ENCODE assay signal across 8 cellular contexts in the genomic region with DNA sequence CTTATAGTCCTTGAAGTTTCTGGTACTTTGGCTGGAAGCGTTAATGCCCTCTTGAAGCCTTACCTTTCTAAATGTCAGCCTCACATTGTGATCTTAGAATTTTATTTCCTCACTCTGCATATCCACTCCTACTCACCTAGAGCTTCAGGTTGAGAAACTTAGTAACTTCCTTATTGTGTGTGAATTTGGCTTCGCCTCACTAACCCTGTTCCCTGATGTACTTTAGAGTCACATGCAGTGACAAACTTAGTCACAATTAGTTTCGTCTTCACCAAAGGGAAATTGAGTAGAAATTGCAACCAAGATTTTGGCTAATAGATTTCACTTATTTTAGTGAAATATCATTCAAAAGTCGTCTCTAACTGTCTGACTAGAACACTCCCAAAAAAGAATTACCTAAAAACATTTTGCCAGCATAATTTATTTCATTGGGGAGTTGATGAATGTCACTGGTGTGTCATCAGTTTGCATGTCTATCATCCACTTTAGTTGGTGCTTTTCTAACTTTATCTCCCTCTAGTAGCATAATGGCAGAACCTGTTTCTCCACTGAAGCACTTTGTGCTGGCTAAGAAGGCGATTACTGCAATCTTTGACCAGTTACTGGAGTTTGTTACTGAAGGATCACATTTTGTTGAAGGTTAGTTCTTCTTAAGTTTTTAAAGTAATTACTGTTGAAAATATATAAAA. TPM values are rescaled to one million over a fixed set of nuclear protein-coding genes. Genes with fewer than 3 reads are reported as not detected.
DNase-seq lines count a peak whose midpoint lies in the region; ATAC-seq, FAIRE-seq and TF ChIP-seq lines count a peak whose summit lies in the region.

No MANE protein-coding gene starts in this region.

- in situ Hi-C loops in HepG2 (cut with HindIII; ENCODE audit: extremely low pct_ligation_motif_present, low pct_unique_long_range_greater_than_20kb) = no loop called here

- no peaks in the 10 kb centered on the region for H3K9me3 Mint-ChIP-seq in activated naive CD8-positive, alpha-beta T cell treated with anti-CD3 and anti-CD28 coated beads, Interleukin-2, amount 50 U/mL, for 24 hours

- 23% methylated on average over 5 of the region's 5 CpGs for WGBS in HepG2 (ENCODE audit: low lambda C conversion rate)
- 33 to 34% methylated on average over 5 of the region's 5 CpGs for WGBS in upper lobe of left lung, 2 donors

- peak overlapping the region; percentile 75 to 97 (median 92) for H3K4me3 ChIP-seq in HepG2 (replicated peaks in 1 of 3; ENCODE audit: insufficient read depth in 1 of 3, low read depth in 2 of 3, low read length in 3 of 3)
- H3K4me3 ChIP-seq in upper lobe of left lung = peak overlapping the region; percentile 73 to 92 (median 75)

- H3K9ac ChIP-seq in HepG2 (ENCODE audit: insufficient read depth, low read depth, low read length) = peak overlapping the region; percentile 80

- H3K9me3 ChIP-seq in HepG2 (ENCODE audit: low read length) (no peaks in the 10 kb centered on the region), upper lobe of left lung (no peaks in the 10 kb centered on the region)

- TF ChIP-seq POLR2A in HepG2 (IDR thresholded peaks at IDR 0.05; ENCODE audit: insufficient read depth in 1 of 2, low read depth in 2 of 2, low read length in 2 of 2) (no peak), upper lobe of left lung (IDR thresholded peaks at IDR 0.05) (no peak)

- H3K36me3 Mint-ChIP-seq in activated naive CD8-positive, alpha-beta T cell treated with anti-CD3 and anti-CD28 coated beads, Interleukin-2, amount 50 U/mL, for 24 hours (ENCODE audit: low read depth) = peaks cover 23% of the 10 kb centered on the region

- POLR2A ChIA-PET in HepG2 (lab: Yijun Ruan, JAX) = interaction anchor here (1.5 kb wide), 1 partner anchor 18 kb away, joined by 3 read pairs; no protein-coding TSS in a partner anchor

- H3K4me2 ChIP-seq in HepG2 (ENCODE audit: low read depth, low read length) = peak overlapping the region; percentile 97

- TF ChIP-seq EP300 in HepG2 (IDR thresholded peaks at IDR 0.05; ENCODE audit: low read depth in 2 of 2, low read length in 2 of 2) (no peak), HepG2 (CRISPR knock-in tag; IDR thresholded peaks at IDR 0.05; ENCODE audit: borderline replicate concordance) (no peak), upper lobe of left lung (IDR thresholded peaks at IDR 0.05) (no peak)

- H3K27ac ChIP-seq in HepG2 (ENCODE audit: extremely low read length, insufficient read depth, low read length) (peak overlapping the region; percentile 83), upper lobe of left lung (peak overlapping the region; percentile 80 to 94 (median 88))

- H4K20me1 ChIP-seq in HepG2 (ENCODE audit: insufficient read depth, low read length) = no peaks in the 10 kb centered on the region

- peaks cover 29% of the 10 kb centered on the region for H3K4me1 Mint-ChIP-seq in activated naive CD8-positive, alpha-beta T cell treated with anti-CD3 and anti-CD28 coated beads, Interleukin-2, amount 50 U/mL, for 24 hours

- intact Hi-C loops in HepG2 (cut with micrococcal nuclease; ENCODE audit: unreplicated experiment) = no loop called here

- TF ChIP-seq CTCF in HepG2 (CRISPR knock-in tag; IDR thresholded peaks at IDR 0.05) (no peak), upper lobe of left lung (IDR thresholded peaks at IDR 0.05) (no peak)

- H3K36me3 ChIP-seq in HepG2 (replicated peaks in 1 of 2; ENCODE audit: control insufficient read depth in 1 of 2, insufficient read depth in 2 of 2, low read length in 2 of 2) (peaks cover 1 to 11% of the 10 kb centered on the region in 2 experiments; a peak in 3 of 5 replicates), upper lobe of left lung (peaks cover 9 to 32% (median 18%) of the 10 kb centered on the region in 4 donors)

- peaks cover 15% of the 10 kb centered on the region for H3K79me2 ChIP-seq in HepG2 (ENCODE audit: insufficient read depth, low read length)

- TF ChIP-seq RAD21 in HepG2 (CRISPR knock-in tag; IDR thresholded peaks at IDR 0.05) = no peak

- no peak overlapping the region for H2AFZ ChIP-seq in HepG2 (ENCODE audit: low read length)

- TSS peak; percentile 79 for BruUV-seq in HepG2 (replicated peaks; lab: Mats Ljungman, UMichigan)

- peak; percentile 67 for ATAC-seq in GM21390 (IDR thresholded peaks at IDR 0.05; ENCODE audit: unreplicated experiment)
- peak; percentile 37 for ATAC-seq in activated naive CD8-positive, alpha-beta T cell treated with anti-CD3 and anti-CD28 coated beads, Interleukin-2, amount 50 U/mL, for 24 hours
- peak; percentile 16; the same call in 1 of the 3 replicates for ATAC-seq in HepG2
- ATAC-seq in upper lobe of left lung (ENCODE audit: low FRiP score in 2 of 2) = peak; percentile 18 to 76

- CTCF ChIA-PET in HepG2 (lab: Yijun Ruan, JAX; ENCODE audit: low intra/inter-chr PET ratio, low total read pairs) = no interaction called here

- FAIRE-seq in HepG2 (lab: Jason Lieb, UNC) = peak; percentile 50

- no peaks in the 10 kb centered on the region for H3K27me3 Mint-ChIP-seq in activated naive CD8-positive, alpha-beta T cell treated with anti-CD3 and anti-CD28 coated beads, Interleukin-2, amount 50 U/mL, for 24 hours

- H3K4me3 Mint-ChIP-seq in activated naive CD8-positive, alpha-beta T cell treated with anti-CD3 and anti-CD28 coated beads, Interleukin-2, amount 50 U/mL, for 24 hours = peak overlapping the region; percentile 99

- peak overlapping the region; percentile 97 for H3K27ac Mint-ChIP-seq in activated naive CD8-positive, alpha-beta T cell treated with anti-CD3 and anti-CD28 coated beads, Interleukin-2, amount 50 U/mL, for 24 hours

- no peaks in the 10 kb centered on the region; a peak in 1 of 5 replicates for H3K27me3 ChIP-seq in HepG2 (ENCODE audit: control insufficient read depth in 1 of 2, insufficient read depth in 2 of 2, low read length in 2 of 2)
- H3K27me3 ChIP-seq in upper lobe of left lung = no peaks in the 10 kb centered on the region

- H3K4me1 ChIP-seq in HepG2 (ENCODE audit: insufficient read depth, low read length) (peaks cover 14% of the 10 kb centered on the region; the same call in 1 of the 2 replicates), upper lobe of left lung (peaks cover 8 to 14% (median 13%) of the 10 kb centered on the region in 4 donors)

- DNase-seq in GF-D8 (lab: John Stamatoyannopoulos, UW) (peak; percentile 44), HT-29 (ENCODE audit: low spot score) (peak; percentile 45), HepG2 (ENCODE audit: low spot score) (peak; percentile 7), upper lobe of left lung (peak in 1 of 2 donors; percentile 40), DMS 273 (lab: John Stamatoyannopoulos, UW; ENCODE audit: unreplicated experiment) (no peak), anterior cingulate cortex (lab: John Stamatoyannopoulos, UW) (no peak)
- DNase-seq in activated naive CD8-positive, alpha-beta T cell treated with anti-CD3 and anti-CD28 coated beads, Interleukin-2, amount 50 U/mL, for 24 hours = no peak

RNA-seq across cellular contexts. Expression of a gene that starts 1.0 kb away (rescaled TPM):
- 19.5 and 21.9 TPM in 2 replicates for total RNA-seq in HT-29 (2014; rRNA removed; shearing (Covaris generic))
- total RNA-seq in HepG2 (2016; rRNA removed; fragmentation: Illumina TruSeq; extraction: Trizol) (37.5 and 58.4 TPM in 2 replicates), upper lobe of left lung (10 to 100 TPM; 36.0 to 62.6 (median 47.8) TPM)
- total RNA-seq in HepG2 (2016; cell fraction: cytosol; rRNA removed; fragmentation: Illumina TruSeq; extraction: Trizol; ENCODE audit: low read depth) = 4.3 and 5.0 TPM in 2 replicates
- total RNA-seq in HepG2 (2016; cell fraction: insoluble cytoplasmic fraction; rRNA removed; fragmentation: Illumina TruSeq; extraction: Trizol) = 41.5 and 57.9 TPM in 2 replicates
- total RNA-seq in HepG2 (2016; cell fraction: membrane; rRNA removed; fragmentation: Illumina TruSeq; extraction: Trizol) = 9.8 and 11.9 TPM in 2 replicates
- total RNA-seq in HepG2 (2016; cell fraction: nucleus; rRNA removed; fragmentation: Illumina TruSeq; extraction: Trizol) = 48.5 and 51.2 TPM in 2 replicates
- polyA plus RNA-seq in HepG2 (2011; rRNA removed) = 19.0 and 25.2 TPM in 2 replicates
- polyA plus RNA-seq in HepG2 (2011; cell fraction: cytosol; rRNA removed) = 5.9 and 9.5 TPM in 2 replicates
- polyA plus RNA-seq in HepG2 (2011; cell fraction: nucleus; rRNA removed) = 20.7 and 30.8 TPM in 2 replicates
- 16.0 and 20.6 TPM in 2 replicates for polyA plus RNA-seq in HepG2 (2012)
- polyA plus RNA-seq in HepG2 (2016; cell fraction: cytosol; fragmentation: Illumina TruSeq; extraction: Trizol; ENCODE audit: low read depth) = 0.75 and 1.2 TPM in 2 replicates
- 31.2 and 32.4 TPM in 2 replicates for polyA plus RNA-seq in HepG2 (2016; cell fraction: insoluble cytoplasmic fraction; fragmentation: Illumina TruSeq; extraction: Trizol; ENCODE audit: low read depth)
- polyA plus RNA-seq in HepG2 (2016; cell fraction: membrane; fragmentation: Illumina TruSeq; extraction: Trizol; ENCODE audit: low read depth) = 2.6 and 3.1 TPM in 2 replicates
- 37.7 and 43.2 TPM in 2 replicates for polyA plus RNA-seq in HepG2 (2016; cell fraction: nucleus; fragmentation: Illumina TruSeq; extraction: Trizol; ENCODE audit: insufficient read depth, low read depth)
- polyA minus RNA-seq in HepG2 (2011; rRNA and poly(A)+ RNA removed; ENCODE audit: low replicate concordance) = 7.9 and 23.8 TPM in 2 replicates
- 12.0 and 14.7 TPM in 2 replicates for polyA minus RNA-seq in HepG2 (2011; cell fraction: cytosol; rRNA and poly(A)+ RNA removed)
- 79.8 and 102 TPM in 2 replicates for polyA minus RNA-seq in HepG2 (2011; cell fraction: nucleus; rRNA and poly(A)+ RNA removed)

RNA-seq across cellular contexts. Expression of a gene that starts 25.6 kb away (rescaled TPM):
- 28.9 and 39.4 TPM in 2 replicates for total RNA-seq in HT-29 (2014; rRNA removed; shearing (Covaris generic))
- total RNA-seq in HepG2 (2016; rRNA removed; fragmentation: Illumina TruSeq; extraction: Trizol) (42.4 and 46.7 TPM in 2 replicates), upper lobe of left lung (10 to 100 TPM; 12.0 to 57.3 (median 23.7) TPM)
- 13.5 and 14.4 TPM in 2 replicates for total RNA-seq in HepG2 (2016; cell fraction: cytosol; rRNA removed; fragmentation: Illumina TruSeq; extraction: Trizol; ENCODE audit: low read depth)
- total RNA-seq in HepG2 (2016; cell fraction: insoluble cytoplasmic fraction; rRNA removed; fragmentation: Illumina TruSeq; extraction: Trizol) = 41.6 and 46.5 TPM in 2 replicates
- 46.9 and 52.9 TPM in 2 replicates for total RNA-seq in HepG2 (2016; cell fraction: membrane; rRNA removed; fragmentation: Illumina TruSeq; extraction: Trizol)
- total RNA-seq in HepG2 (2016; cell fraction: nucleus; rRNA removed; fragmentation: Illumina TruSeq; extraction: Trizol) = 24.3 and 28.0 TPM in 2 replicates
- 10.1 and 11.6 TPM in 2 replicates for polyA plus RNA-seq in HepG2 (2011; rRNA removed)
- 5.4 and 7.5 TPM in 2 replicates for polyA plus RNA-seq in HepG2 (2011; cell fraction: cytosol; rRNA removed)
- polyA plus RNA-seq in HepG2 (2011; cell fraction: nucleus; rRNA removed) = 3.8 and 4.4 TPM in 2 replicates
- polyA plus RNA-seq in HepG2 (2012) = 16.7 and 20.0 TPM in 2 replicates
- polyA plus RNA-seq in HepG2 (2016; cell fraction: cytosol; fragmentation: Illumina TruSeq; extraction: Trizol; ENCODE audit: low read depth) = 10.6 and 11.7 TPM in 2 replicates
- polyA plus RNA-seq in HepG2 (2016; cell fraction: insoluble cytoplasmic fraction; fragmentation: Illumina TruSeq; extraction: Trizol; ENCODE audit: low read depth) = 44.3 and 45.2 TPM in 2 replicates
- 27.4 and 31.7 TPM in 2 replicates for polyA plus RNA-seq in HepG2 (2016; cell fraction: membrane; fragmentation: Illumina TruSeq; extraction: Trizol; ENCODE audit: low read depth)
- polyA plus RNA-seq in HepG2 (2016; cell fraction: nucleus; fragmentation: Illumina TruSeq; extraction: Trizol; ENCODE audit: insufficient read depth, low read depth) = 44.1 and 46.6 TPM in 2 replicates
- polyA minus RNA-seq in HepG2 (2011; rRNA and poly(A)+ RNA removed; ENCODE audit: low replicate concordance) = 3.7 and 11.2 TPM in 2 replicates
- polyA minus RNA-seq in HepG2 (2011; cell fraction: cytosol; rRNA and poly(A)+ RNA removed) = 8.1 and 9.0 TPM in 2 replicates
- 10.8 and 11.1 TPM in 2 replicates for polyA minus RNA-seq in HepG2 (2011; cell fraction: nucleus; rRNA and poly(A)+ RNA removed)

Comparison
In these comparisons a context has a peak if more than half of its experiments do, and no peak if none do; other contexts are left out.
1. DNase-seq: peak in GF-D8 (single experiment), HT-29 (single experiment) and HepG2 (single experiment); none in activated naive CD8-positive, alpha-beta T cell treated with anti-CD3 and anti-CD28 coated beads, Interleukin-2, amount 50 U/mL, for 24 hours (single experiment), DMS 273 (single experiment) and anterior cingulate cortex (0 of 58).
2. ATAC-seq: peak in every context shown above with its lines; median percentile 67 in GM21390; 47 in upper lobe of left lung; 37 in activated naive CD8-positive, alpha-beta T cell treated with anti-CD3 and anti-CD28 coated beads, Interleukin-2, amount 50 U/mL, for 24 hours; 16 in HepG2.